Comparison of ENCODE assay signal across 8 cellular contexts in the genomic region with DNA sequence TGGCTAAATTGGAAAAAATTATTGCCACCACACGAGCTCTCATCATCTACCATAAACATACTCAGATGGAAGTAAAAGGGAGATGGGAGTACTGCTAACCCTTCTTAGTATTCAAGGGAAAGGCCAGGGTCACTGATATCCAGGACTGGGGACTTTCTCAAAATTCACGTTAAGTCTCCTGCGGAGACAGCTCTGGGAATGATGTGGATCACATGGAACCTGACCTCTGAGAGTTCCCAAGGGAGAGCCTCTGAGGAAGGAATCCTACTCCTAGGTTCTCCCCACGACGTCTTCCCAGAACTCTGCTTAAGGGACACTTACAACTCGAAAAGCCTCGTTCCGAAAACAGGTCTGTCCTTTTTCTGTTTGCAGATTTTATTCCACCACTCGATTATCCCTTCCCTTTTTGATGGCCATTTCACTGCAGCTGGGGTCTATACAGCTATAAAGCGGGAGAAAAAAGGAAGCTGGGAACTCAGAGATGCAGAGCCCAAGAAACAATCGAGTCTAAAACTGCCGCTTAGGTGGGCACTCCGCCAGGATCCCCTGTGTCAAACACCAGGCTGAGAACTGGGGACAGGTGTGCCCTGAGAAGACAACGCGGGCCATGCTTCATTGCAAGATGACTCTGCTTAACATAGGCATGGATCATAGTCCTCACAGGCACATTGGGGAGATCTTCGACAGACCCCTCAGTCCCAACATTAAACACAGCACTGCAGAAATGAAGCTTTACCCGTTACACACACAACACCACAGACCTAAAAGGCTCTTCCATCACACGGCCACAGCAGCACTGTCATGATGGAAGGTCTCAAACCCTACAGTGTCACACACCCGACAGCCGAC. TPM values are rescaled to one million over a fixed set of nuclear protein-coding genes. Genes with fewer than 3 reads are reported as not detected.
DNase-seq lines count a peak whose midpoint lies in the region; ATAC-seq, FAIRE-seq and TF ChIP-seq lines count a peak whose summit lies in the region.

No MANE protein-coding gene starts in this region.

- H3K9me3 ChIP-seq in T-helper 17 cell (ENCODE audit: control insufficient read depth, low read length, poor library complexity, severe bottlenecking) (peaks cover 6% of the 10 kb centered on the region), neuronal stem cell (replicated peaks in 1 of 2; ENCODE audit: control insufficient read depth in 2 of 2, insufficient read depth in 1 of 2, low read depth in 1 of 2, low read length in 2 of 2) (peaks cover 9 to 45% of the 10 kb centered on the region in 2 donors)

- H3K27me3 ChIP-seq in neuronal stem cell (ENCODE audit: control insufficient read depth in 3 of 3, insufficient read depth in 3 of 3, low read depth in 1 of 3, low read length in 3 of 3), result no peaks in the 10 kb centered on the region

- H2BK5ac ChIP-seq in neuronal stem cell (ENCODE audit: low read length), result no peak overlapping the region

- no peak overlapping the region for H4K8ac ChIP-seq in neuronal stem cell (ENCODE audit: low read depth, low read length)

- H2BK120ac ChIP-seq in neuronal stem cell (ENCODE audit: low read depth, low read length), result no peak overlapping the region

- TF ChIP-seq CTCF in fibroblast of the aortic adventitia (IDR thresholded peaks at IDR 0.05; ENCODE audit: insufficient read depth, low read length) (no peak), GM20000 (IDR thresholded peaks at IDR 0.05; ENCODE audit: extremely low read depth, missing control alignments) (no peak)

- no peaks in the 10 kb centered on the region for H3K27me3 Mint-ChIP-seq in T-helper 17 cell

- peak overlapping the region; percentile 97 for H3K9ac ChIP-seq in neuronal stem cell (ENCODE audit: low read depth, low read length, poor library complexity)

- H3K36me3 Mint-ChIP-seq in T-helper 17 cell (ENCODE audit: low read depth), result peaks cover 11% of the 10 kb centered on the region

- H3K27ac Mint-ChIP-seq in T-helper 17 cell, result peak overlapping the region; percentile 93

- no peak overlapping the region for H4K91ac ChIP-seq in neuronal stem cell (ENCODE audit: low read depth, low read length, poor library complexity)

- no peak overlapping the region for H3K4ac ChIP-seq in neuronal stem cell (ENCODE audit: low read length)

- no peak for FAIRE-seq in H54 (lab: Jason Lieb, UNC)

- DNase-seq in D341Med (ENCODE audit: low spot score), result peak; percentile 40
- no peak for DNase-seq in T-helper 17 cell
- peak; percentile 14 for DNase-seq in fibroblast of the aortic adventitia (ENCODE audit: low read depth)
- DNase-seq in neuronal stem cell (ENCODE audit: low spot score), result no peak
- DNase-seq in H54 (ENCODE audit: insufficient read length, low spot score), result no peak
- no peak for DNase-seq in GM20000 (ENCODE audit: low spot score)

- H2BK12ac ChIP-seq in neuronal stem cell (ENCODE audit: low read length), result peak overlapping the region; percentile 28

- peak overlapping the region; percentile 98 for H3K4me3 Mint-ChIP-seq in T-helper 17 cell

- no peak overlapping the region for H3K27ac ChIP-seq in neuronal stem cell (replicated peaks; ENCODE audit: low read length)

- peak overlapping the region; percentile 93 for H3K23ac ChIP-seq in neuronal stem cell (ENCODE audit: low read depth, low read length, poor library complexity)

- no CpG with 5 or more reads among the region's 20 CpGs for WGBS in neuronal stem cell (ENCODE audit: extremely low coverage in 2 of 2, insufficient read length in 2 of 2, insufficient replicate concordance in 1 of 2), 2 donors

- H3K18ac ChIP-seq in neuronal stem cell (ENCODE audit: low read length), result peak overlapping the region; percentile 85

- peak; percentile 5 for ATAC-seq in HG02870 (IDR thresholded peaks at IDR 0.05; ENCODE audit: unreplicated experiment)
- ATAC-seq in T-helper 17 cell, result no peak
- no peak for ATAC-seq in GM19463 (IDR thresholded peaks at IDR 0.05; ENCODE audit: unreplicated experiment)

- H3K4me3 ChIP-seq in fibroblast of the aortic adventitia (ENCODE audit: low read depth, low read length) (peak overlapping the region; percentile 98), neuronal stem cell (ENCODE audit: low read length in 2 of 2) (peak overlapping the region; percentile 63 to 97)

- H3K4me1 Mint-ChIP-seq in T-helper 17 cell, result peaks cover 27% of the 10 kb centered on the region

- no peak overlapping the region for H2AK5ac ChIP-seq in neuronal stem cell (ENCODE audit: low read depth, low read length)

- H3K79me1 ChIP-seq in neuronal stem cell (ENCODE audit: low read depth, low read length), result peaks cover 3% of the 10 kb centered on the region

- peaks cover 14 to 43% of the 10 kb centered on the region in 2 donors for H3K36me3 ChIP-seq in neuronal stem cell (replicated peaks in 1 of 2; ENCODE audit: control insufficient read depth in 2 of 2, insufficient read depth in 2 of 2, low read length in 2 of 2)

- H3K4me2 ChIP-seq in neuronal stem cell (ENCODE audit: insufficient read depth, low read length, poor library complexity, severe bottlenecking), result peak overlapping the region; percentile 71

- no peak for TF ChIP-seq POLR2A in H54 (IDR thresholded peaks at IDR 0.05; ENCODE audit: low read depth, low read length)

- no peak overlapping the region for H3K14ac ChIP-seq in neuronal stem cell (ENCODE audit: low read length)

- H2BK15ac ChIP-seq in neuronal stem cell (ENCODE audit: low read length), result no peak overlapping the region

- peak overlapping the region; percentile 88 for H2AFZ ChIP-seq in neuronal stem cell (ENCODE audit: low read length)

- H3K4me1 ChIP-seq in neuronal stem cell (ENCODE audit: control insufficient read depth in 2 of 2, insufficient read depth in 1 of 2, low read depth in 1 of 2, low read length in 2 of 2), result peaks cover 5 to 6% of the 10 kb centered on the region in 2 donors

RNA-seq across cellular contexts. Expression of a gene that starts 0.8 kb away (rescaled TPM):
- total RNA-seq in T-helper 17 cell, result 1 to 10 TPM; 6.1 to 7.4 TPM
- total RNA-seq in fibroblast of the aortic adventitia (ENCODE audit: low replicate concordance), result 5.0 and 6.6 TPM in 2 replicates
- 12.5 TPM for polyA plus RNA-seq in neuronal stem cell (2013, experiment 1 of 2)
- 12.6 TPM for polyA plus RNA-seq in neuronal stem cell (2013, experiment 2 of 2)

RNA-seq across cellular contexts. Expression of a gene that starts 20.0 kb away (rescaled TPM):
- total RNA-seq in T-helper 17 cell, result 10 to 100 TPM in 1 of 2 donors, 1 to 10 TPM in 1; 9.0 to 11.1 TPM
- 13.3 and 31.2 TPM in 2 replicates for total RNA-seq in fibroblast of the aortic adventitia (ENCODE audit: low replicate concordance)
- 5.5 TPM for polyA plus RNA-seq in neuronal stem cell (2013, experiment 1 of 2)
- polyA plus RNA-seq in neuronal stem cell (2013, experiment 2 of 2), result 4.8 TPM

Comparison
In these comparisons a context has a peak if more than half of its experiments do, and no peak if none do; other contexts are left out.
1. DNase-seq: peak in D341Med (single experiment) and fibroblast of the aortic adventitia (single experiment); none in T-helper 17 cell (0 of 3), neuronal stem cell (single experiment), H54 (single experiment) and GM20000 (single experiment).